In genomic region chr20:49889245-49889942, GRCh38 we compare ENCODE assay signal across 11 cellular contexts. TPM values are rescaled to one million over a fixed set of nuclear protein-coding genes. Genes with fewer than 3 reads are reported as not detected.
DNase-seq lines count a peak whose midpoint lies in the region; ATAC-seq and TF ChIP-seq lines count a peak whose summit lies in the region.
"Had no signal": no experiment of that assay in that cellular context is flagged by ENCODE, and none has a peak within 500 bp of the region (broad histone marks: within the 10 kb centered on the region; RNA-seq: fewer than 3 reads in every experiment).

No MANE protein-coding gene starts in this region.

- H3K79me2 ChIP-seq in Karpas-422 (ENCODE audit: low read length), result no peaks in the 10 kb centered on the region

- no peak for TF ChIP-seq CTCF in activated CD8-positive, alpha-beta T cell treated with anti-CD3 and anti-CD28 coated beads for 36 hours (IDR thresholded peaks at IDR 0.05)
- no peak for TF ChIP-seq CTCF in sigmoid colon (IDR thresholded peaks at IDR 0.05)

- H3K9me3 Mint-ChIP-seq in activated CD8-positive, alpha-beta T cell treated with anti-CD3 and anti-CD28 coated beads, Interleukin-2, amount 10 ng/mL, durations not matched to agents 7 days and 5 days (ENCODE audit: insufficient read depth), result no peaks in the 10 kb centered on the region
- no peaks in the 10 kb centered on the region for H3K9me3 Mint-ChIP-seq in activated CD8-positive, alpha-beta T cell treated with anti-CD3 and anti-CD28 coated beads for 36 hours
- no peaks in the 10 kb centered on the region for H3K9me3 Mint-ChIP-seq in T-cell
- H3K9me3 Mint-ChIP-seq: naive B cell had no signal

- peaks cover 3 to 19% (median 7%) of the 10 kb centered on the region in 4 donors for H3K36me3 ChIP-seq in sigmoid colon
- H3K36me3 ChIP-seq in Karpas-422 (ENCODE audit: insufficient read depth, low read length), result no peaks in the 10 kb centered on the region

- ATAC-seq in activated CD8-positive, alpha-beta T cell treated with anti-CD3 and anti-CD28 coated beads, Interleukin-2, amount 10 ng/mL, durations not matched to agents 7 days and 5 days, result no peak
- no peak for ATAC-seq in activated CD8-positive, alpha-beta T cell treated with anti-CD3 and anti-CD28 coated beads for 36 hours
- ATAC-seq in T-cell (replicated peaks in 1 of 4), result no peak
- no peak for ATAC-seq in HG02938 (IDR thresholded peaks at IDR 0.05; ENCODE audit: unreplicated experiment)

- peaks cover 9% of the 10 kb centered on the region; the same call in 1 of the 2 replicates for H4K20me1 ChIP-seq in Karpas-422 (ENCODE audit: insufficient read depth, low read depth, low read length)

- CTCF ChIA-PET in activated CD8-positive, alpha-beta T cell treated with anti-CD3 and anti-CD28 coated beads, Interleukin-2, amount 10 ng/mL, durations not matched to agents 7 days and 5 days (lab: Charles Lee), result interaction anchor here (0.9 to 5.0 kb wide), 10 partner anchors 8 to 348 kb away, joined by 3 to 28 read pairs (median 3); no protein-coding TSS in a partner anchor
- CTCF ChIA-PET in activated CD8-positive, alpha-beta T cell treated with anti-CD3 and anti-CD28 coated beads for 36 hours (lab: Charles Lee), result interaction anchor here (0.7 to 4.7 kb wide), 19 partner anchors 11 to 514 kb away, joined by 3 to 40 read pairs (median 4); no protein-coding TSS in a partner anchor
- CTCF ChIA-PET in T-cell (lab: Charles Lee), result interaction anchor here in 1 of 2 donors (0.6 kb wide), 1 partner anchor 43 kb away, joined by 4 read pairs; no protein-coding TSS in a partner anchor

- H3K4me3 ChIP-seq in sigmoid colon (no peak overlapping the region), Karpas-422 (ENCODE audit: low read length) (no peak overlapping the region)
- H3K4me3 ChIP-seq: skin epidermis had no signal

- no peak overlapping the region for H2AFZ ChIP-seq in Karpas-422 (ENCODE audit: low read length)

- peaks cover 0 to 47% (median 22%) of the 10 kb centered on the region in 4 donors for H3K4me1 ChIP-seq in sigmoid colon
- peaks cover 20% of the 10 kb centered on the region for H3K4me1 ChIP-seq in Karpas-422 (ENCODE audit: low read length)
- H3K4me1 ChIP-seq: foreskin keratinocyte had no signal

- H3K4me1 Mint-ChIP-seq in activated CD8-positive, alpha-beta T cell treated with anti-CD3 and anti-CD28 coated beads, Interleukin-2, amount 10 ng/mL, durations not matched to agents 7 days and 5 days (ENCODE audit: low read depth), result peaks cover 27% of the 10 kb centered on the region
- H3K4me1 Mint-ChIP-seq in activated CD8-positive, alpha-beta T cell treated with anti-CD3 and anti-CD28 coated beads for 36 hours (ENCODE audit: low read depth), result peaks cover 32% of the 10 kb centered on the region
- peaks cover 13 to 21% (median 17%) of the 10 kb centered on the region in 3 donors for H3K4me1 Mint-ChIP-seq in T-cell

- peaks cover 12% of the 10 kb centered on the region for H3K36me3 Mint-ChIP-seq in activated CD8-positive, alpha-beta T cell treated with anti-CD3 and anti-CD28 coated beads, Interleukin-2, amount 10 ng/mL, durations not matched to agents 7 days and 5 days (ENCODE audit: low read depth)
- H3K36me3 Mint-ChIP-seq in activated CD8-positive, alpha-beta T cell treated with anti-CD3 and anti-CD28 coated beads for 36 hours (ENCODE audit: low read depth), result peaks cover 7% of the 10 kb centered on the region
- H3K36me3 Mint-ChIP-seq in T-cell, result peaks cover 35% of the 10 kb centered on the region

- intact Hi-C loops in activated CD8-positive, alpha-beta T cell treated with anti-CD3 and anti-CD28 coated beads for 36 hours (cut with micrococcal nuclease), result no loop called here
- intact Hi-C loops in sigmoid colon (cut with DNase I), result loop anchor here (5.0 kb wide), 1 partner anchor 277 kb away; no protein-coding TSS in a partner anchor

- TF ChIP-seq EP300 in sigmoid colon (IDR thresholded peaks at IDR 0.05), result no peak

- no peaks in the 10 kb centered on the region for H3K27me3 Mint-ChIP-seq in activated CD8-positive, alpha-beta T cell treated with anti-CD3 and anti-CD28 coated beads, Interleukin-2, amount 10 ng/mL, durations not matched to agents 7 days and 5 days (ENCODE audit: low read depth)
- H3K27me3 Mint-ChIP-seq in activated CD8-positive, alpha-beta T cell treated with anti-CD3 and anti-CD28 coated beads for 36 hours, result no peaks in the 10 kb centered on the region
- H3K27me3 Mint-ChIP-seq in T-cell, result no peaks in the 10 kb centered on the region
- H3K27me3 Mint-ChIP-seq: naive B cell had no signal

- WGBS in sigmoid colon, 2 donors, result 58 to 67% methylated on average over 5 of the region's 5 CpGs

- POLR2A ChIA-PET in activated CD8-positive, alpha-beta T cell treated with anti-CD3 and anti-CD28 coated beads, Interleukin-2, amount 10 ng/mL, durations not matched to agents 7 days and 5 days (lab: Charles Lee), result interaction anchor here (0.6 to 1.0 kb wide), 2 partner anchors 27 to 571 kb away, joined by 3 read pairs; no protein-coding TSS in a partner anchor
- POLR2A ChIA-PET in activated CD8-positive, alpha-beta T cell treated with anti-CD3 and anti-CD28 coated beads for 36 hours (lab: Charles Lee), result interaction anchor here (0.8 to 1.4 kb wide), 2 partner anchors 23 to 101 kb away, joined by 3 read pairs; no protein-coding TSS in a partner anchor
- POLR2A ChIA-PET in T-cell (lab: Charles Lee), result no interaction called here

- no peak overlapping the region for H3K9ac ChIP-seq in Karpas-422 (ENCODE audit: low read length)

- H3K4me3 Mint-ChIP-seq in activated CD8-positive, alpha-beta T cell treated with anti-CD3 and anti-CD28 coated beads, Interleukin-2, amount 10 ng/mL, durations not matched to agents 7 days and 5 days, result no peak overlapping the region
- no peak overlapping the region for H3K4me3 Mint-ChIP-seq in activated CD8-positive, alpha-beta T cell treated with anti-CD3 and anti-CD28 coated beads for 36 hours
- H3K4me3 Mint-ChIP-seq in T-cell, result no peak overlapping the region
- H3K4me3 Mint-ChIP-seq: naive B cell had no signal

- DNase-seq in activated CD8-positive, alpha-beta T cell treated with anti-CD3 and anti-CD28 coated beads, Interleukin-2, amount 10 ng/mL, durations not matched to agents 7 days and 5 days, result no peak
- DNase-seq in activated CD8-positive, alpha-beta T cell treated with anti-CD3 and anti-CD28 coated beads for 36 hours, result no peak
- DNase-seq in T-cell (no peak), sigmoid colon (peak; percentile 45), Karpas-422 (no peak), midbrain (lab: John Stamatoyannopoulos, UW) (no peak)

- no peaks in the 10 kb centered on the region for H3K9me2 ChIP-seq in Karpas-422 (replicated peaks; ENCODE audit: insufficient read depth, low read length)

- H3K27ac ChIP-seq in layer of hippocampus (ENCODE audit: low read depth, low read length), result peak overlapping the region; percentile 90
- peak overlapping the region in 1 of 4 donors; percentile 19 for H3K27ac ChIP-seq in sigmoid colon
- H3K27ac ChIP-seq in Karpas-422 (ENCODE audit: low read length), result no peak overlapping the region
- H3K27ac ChIP-seq: foreskin keratinocyte had no signal

- H3K27ac Mint-ChIP-seq in activated CD8-positive, alpha-beta T cell treated with anti-CD3 and anti-CD28 coated beads, Interleukin-2, amount 10 ng/mL, durations not matched to agents 7 days and 5 days, result peak overlapping the region; percentile 79
- H3K27ac Mint-ChIP-seq in activated CD8-positive, alpha-beta T cell treated with anti-CD3 and anti-CD28 coated beads for 36 hours, result no peak overlapping the region
- H3K27ac Mint-ChIP-seq in T-cell, result peak overlapping the region; percentile 11 to 16

- TF ChIP-seq POLR2A in sigmoid colon (IDR thresholded peaks at IDR 0.05), result no peak

- H3K4me2 ChIP-seq in Karpas-422 (ENCODE audit: low read depth, low read length, poor library complexity, severe bottlenecking), result no peak overlapping the region

- H3K9me3 ChIP-seq in sigmoid colon (no peaks in the 10 kb centered on the region), Karpas-422 (ENCODE audit: low read length) (no peaks in the 10 kb centered on the region)

- H3K27me3 ChIP-seq in layer of hippocampus (ENCODE audit: control insufficient read depth, insufficient read depth, low read length), result no peaks in the 10 kb centered on the region
- no peaks in the 10 kb centered on the region for H3K27me3 ChIP-seq in sigmoid colon
- H3K27me3 ChIP-seq in Karpas-422 (ENCODE audit: low read length), result no peaks in the 10 kb centered on the region
- H3K27me3 ChIP-seq: foreskin keratinocyte had no signal

RNA-seq across cellular contexts. Expression of gene SPATA2, which starts 25.9 kb away (rescaled TPM):
- total RNA-seq in activated CD8-positive, alpha-beta T cell treated with anti-CD3 and anti-CD28 coated beads, Interleukin-2, amount 10 ng/mL, durations not matched to agents 7 days and 5 days, result 1 to 10 TPM; 7.6 to 7.7 TPM
- 1 to 10 TPM; 6.2 to 7.4 TPM for total RNA-seq in activated CD8-positive, alpha-beta T cell treated with anti-CD3 and anti-CD28 coated beads for 36 hours
- total RNA-seq in T-cell (10 to 100 TPM in 3 of 5 donors, 1 to 10 TPM in 2; 9.6 to 19.4 (median 10.4) TPM), sigmoid colon (1 to 10 TPM; 2.1 to 4.7 (median 2.7) TPM)
- 10 to 100 TPM; 10.7 to 12.5 (median 10.8) TPM for polyA plus RNA-seq in sigmoid colon
- 3.1 and 3.5 TPM in 2 replicates for total RNA-seq in Karpas-422 (2014; rRNA removed; shearing (Covaris generic); ENCODE audit: low replicate concordance)

RNA-seq across cellular contexts. Expression of gene RNF114, which starts 46.8 kb away (rescaled TPM):
- 10 to 100 TPM; 50.1 to 54.8 TPM for total RNA-seq in activated CD8-positive, alpha-beta T cell treated with anti-CD3 and anti-CD28 coated beads, Interleukin-2, amount 10 ng/mL, durations not matched to agents 7 days and 5 days
- 10 to 100 TPM; 68.4 to 70.5 TPM for total RNA-seq in activated CD8-positive, alpha-beta T cell treated with anti-CD3 and anti-CD28 coated beads for 36 hours
- total RNA-seq in T-cell, result 100 to 1,000 TPM in 2 of 5 donors, 10 to 100 TPM in 3; 83.5 to 109 (median 95.7) TPM
- 100 to 1,000 TPM; 121 to 151 (median 136) TPM for total RNA-seq in sigmoid colon
- polyA plus RNA-seq in sigmoid colon, result 10 to 100 TPM; 59.5 to 61.7 (median 61.0) TPM
- 34.2 and 38.1 TPM in 2 replicates for total RNA-seq in Karpas-422 (2014; rRNA removed; shearing (Covaris generic); ENCODE audit: low replicate concordance)

Comparison
In these comparisons a context has a peak if more than half of its experiments do, and no peak if none do; other contexts are left out.
1. POLR2A ChIA-PET loops: an anchor here in activated CD8-positive, alpha-beta T cell treated with anti-CD3 and anti-CD28 coated beads, Interleukin-2, amount 10 ng/mL, durations not matched to agents 7 days and 5 days (0.6 to 1.0 kb wide) and activated CD8-positive, alpha-beta T cell treated with anti-CD3 and anti-CD28 coated beads for 36 hours (0.8 to 1.4 kb wide); none called in T-cell.